1 cellular context compared by ENCODE assay signal in genomic region chr2:234913208-234913626, GRCh38.
A peak's percentile ranks its signal among the peaks of the same experiment; 100 is the strongest.
TF ChIP-seq lines count a peak whose summit lies in the region.

No MANE protein-coding gene starts in this region.

TF ChIP-seq in HepG2, 621 proteins besides CTCF, POLR2A, EP300 and RAD21 (continued from another document):
- TF ChIP-seq ATF3 (CRISPR knock-in tag; IDR thresholded peaks at IDR 0.05) (no peak), TFAP4 (IDR thresholded peaks at IDR 0.05; ENCODE audit: borderline replicate concordance, low read depth) (peak; percentile 28; the same call in 1 of the 2 replicates), GPBP1L1 (CRISPR knock-in tag; IDR thresholded peaks at IDR 0.05) (no peak), NFYC (CRISPR knock-in tag; IDR thresholded peaks at IDR 0.05) (no peak)
